8 cellular contexts compared by ENCODE assay signal in the genomic region with DNA sequence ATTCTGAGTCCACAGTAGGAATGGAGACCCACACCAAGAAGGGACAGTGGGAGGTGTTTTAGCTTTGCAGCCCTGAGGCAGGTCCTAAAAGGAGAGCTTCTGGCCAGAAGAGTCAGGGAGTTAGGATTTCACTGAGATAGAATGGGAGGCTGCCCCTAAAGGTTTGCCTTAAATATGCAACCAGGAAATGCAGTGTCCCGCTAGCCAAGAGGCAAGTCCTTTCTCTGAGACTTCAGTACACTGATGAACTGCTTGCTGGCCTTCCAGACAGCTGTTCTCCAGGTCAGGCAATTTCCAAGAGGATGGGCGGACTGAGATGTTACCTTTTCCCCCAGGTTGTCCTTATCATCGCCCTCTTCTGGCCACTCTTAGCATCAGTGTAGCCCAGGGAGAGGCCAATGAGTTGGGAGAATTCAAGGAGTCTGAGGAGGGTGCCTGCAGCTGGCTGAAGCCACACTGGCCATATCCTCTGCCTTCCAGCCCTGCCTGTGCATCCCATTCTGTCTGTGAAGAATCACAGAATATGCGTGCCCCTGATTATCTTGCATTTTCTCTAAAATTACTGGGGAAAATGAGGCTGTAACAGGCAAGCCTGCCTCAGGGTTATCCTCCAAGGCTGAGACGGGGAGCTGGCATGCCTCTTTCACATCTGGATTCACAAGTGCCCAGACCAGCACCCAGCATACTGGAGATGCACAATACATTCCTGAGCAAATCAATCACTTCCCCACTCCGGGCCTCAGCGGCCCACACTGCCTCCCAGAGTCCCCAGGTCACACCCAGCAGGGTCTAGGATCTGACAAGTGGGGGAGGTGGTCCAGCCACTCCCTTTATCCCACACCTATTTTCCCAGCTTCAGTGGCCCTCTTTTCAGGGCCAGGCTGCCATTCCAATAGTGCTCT. TPM values are rescaled to one million over a fixed set of nuclear protein-coding genes. Genes with fewer than 3 reads are reported as not detected.
DNase-seq lines count a peak whose midpoint lies in the region; ATAC-seq and TF ChIP-seq lines count a peak whose summit lies in the region.

No MANE protein-coding gene starts in this region.

- H3K27ac ChIP-seq in C4-2B: no peak overlapping the region

- DNase-seq in GM12864 (ENCODE audit: low read depth): no peak
- DNase-seq in NCI-H82 (lab: John Stamatoyannopoulos, UW): peak; percentile 69
- peak; percentile 51 for DNase-seq in cerebellar cortex (ENCODE audit: low spot score)
- peak; percentile 67 for DNase-seq in mesenteric fat pad (ENCODE audit: low spot score)
- DNase-seq in cerebellar nuclear complex (lab: John Stamatoyannopoulos, UW): no peak
- no peak for DNase-seq in activated CD8-positive, alpha-beta memory T cell treated with anti-CD3 and anti-CD28 coated beads, Interleukin-2, amount 50 U/mL, for 4 hours

- ATAC-seq in HG02759 (IDR thresholded peaks at IDR 0.05; ENCODE audit: unreplicated experiment): no peak

- H3K4me3 ChIP-seq in GM12864 (ENCODE audit: low read depth, low read length): no peak overlapping the region

- TF ChIP-seq CTCF in C4-2B (conservative IDR thresholded peaks at IDR 0.05) (peak; percentile 80), GM12864 (IDR thresholded peaks at IDR 0.05; ENCODE audit: low read depth, low read length, missing control alignments) (peak; percentile 73)

RNA-seq across cellular contexts. Expression of gene TLL2, which starts 2.4 kb away (rescaled TPM):
- total RNA-seq in mesenteric fat pad: not detected

Comparison
In these comparisons a context has a peak if more than half of its experiments do, and no peak if none do; other contexts are left out.
1. DNase-seq: peak in NCI-H82 (single experiment), cerebellar cortex (single experiment) and mesenteric fat pad (single experiment); none in GM12864 (single experiment), cerebellar nuclear complex (0 of 2) and activated CD8-positive, alpha-beta memory T cell treated with anti-CD3 and anti-CD28 coated beads, Interleukin-2, amount 50 U/mL, for 4 hours (single experiment).